Comparison of ENCODE assay signal across 8 cellular contexts in the genomic region with DNA sequence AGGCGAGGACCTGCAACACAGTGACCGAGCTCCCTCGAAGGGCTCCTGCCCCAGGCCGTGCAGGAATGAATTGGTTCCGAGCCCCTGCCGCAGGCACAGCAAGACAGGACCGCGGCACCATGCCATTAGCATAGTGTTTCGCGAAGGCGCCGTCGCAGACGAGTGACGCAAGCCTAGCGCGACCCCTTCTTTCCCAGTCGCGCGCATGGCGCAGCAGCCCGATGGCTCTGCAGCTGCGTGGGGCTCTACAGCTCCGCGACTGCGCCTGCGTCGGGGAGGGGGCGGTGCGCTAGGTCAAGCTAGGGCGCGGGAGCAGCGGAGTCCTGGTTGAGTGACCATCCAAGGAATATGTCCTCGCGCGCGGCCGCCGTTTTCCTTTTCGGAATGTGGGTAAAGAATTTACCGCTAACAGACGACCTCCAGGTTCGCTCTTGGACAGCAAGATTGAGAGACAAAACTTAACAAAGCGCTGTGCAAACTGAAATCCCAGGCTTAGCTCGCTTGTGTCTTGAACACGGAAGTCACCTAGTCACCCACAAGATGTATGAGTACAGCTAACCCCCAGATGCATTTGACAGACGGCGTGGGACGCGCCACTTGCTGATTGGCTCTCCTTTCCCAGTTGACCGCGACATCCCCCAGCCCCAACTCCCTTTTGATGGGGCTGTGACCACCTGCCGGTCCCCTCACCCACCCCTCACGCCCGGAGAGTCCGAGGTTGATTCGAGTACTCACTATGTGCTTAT. TPM values are rescaled to one million over a fixed set of nuclear protein-coding genes. Genes with fewer than 3 reads are reported as not detected.
DNase-seq lines count a peak whose midpoint lies in the region; ATAC-seq and TF ChIP-seq lines count a peak whose summit lies in the region.

TSS of gene TRMT61B (minus strand) at position 164 of the 746 bp plus-strand sequence. CDS start at position 132, 32 bp downstream.

- H3K4me3 ChIP-seq in suprapubic skin, result peak within 1 kb of the TSS; percentile 94

- TF ChIP-seq POLR2A in GM10847 (IDR thresholded peaks at IDR 0.05; ENCODE audit: extremely low read depth, insufficient read length) (peak; percentile 93), suprapubic skin (IDR thresholded peaks at IDR 0.05) (peak in 1 of 2 donors; percentile 65)

- DNase-seq in NCI-H1105 (lab: John Stamatoyannopoulos, UW) (peak; percentile 89), SKM-1 (lab: John Stamatoyannopoulos, UW; ENCODE audit: unreplicated experiment) (peak; percentile 82), globus pallidus (ENCODE audit: low spot score) (peak; percentile 92), nucleus accumbens (lab: John Stamatoyannopoulos, UW) (peak; percentile 56 to 96 (median 92)), suprapubic skin (ENCODE audit: low spot score in 2 of 2) (peak; percentile 95)

- H3K9me3 Mint-ChIP-seq in activated naive CD4-positive, alpha-beta T cell treated with anti-CD3 and anti-CD28 coated beads, Interleukin-2, amount 50 U/mL, for 24 hours, result no peaks in the 10 kb centered on the region

- peaks cover 33% of the 10 kb centered on the region for H3K4me1 Mint-ChIP-seq in activated naive CD4-positive, alpha-beta T cell treated with anti-CD3 and anti-CD28 coated beads, Interleukin-2, amount 50 U/mL, for 24 hours

- H3K27me3 ChIP-seq in suprapubic skin, result no peaks in the 10 kb centered on the region

- peaks cover 4% of the 10 kb centered on the region for H3K36me3 Mint-ChIP-seq in activated naive CD4-positive, alpha-beta T cell treated with anti-CD3 and anti-CD28 coated beads, Interleukin-2, amount 50 U/mL, for 24 hours

- peak; percentile 96 for ATAC-seq in HG02642 (IDR thresholded peaks at IDR 0.05; ENCODE audit: poor library complexity, unreplicated experiment)

- peak within 1 kb of the TSS; percentile 95 for H3K4me3 Mint-ChIP-seq in activated naive CD4-positive, alpha-beta T cell treated with anti-CD3 and anti-CD28 coated beads, Interleukin-2, amount 50 U/mL, for 24 hours

- H3K36me3 ChIP-seq in suprapubic skin, result no peaks in the 10 kb centered on the region

- no peak for TF ChIP-seq EP300 in suprapubic skin (IDR thresholded peaks at IDR 0.05)

- peaks cover 2% of the 10 kb centered on the region for H3K27me3 Mint-ChIP-seq in activated naive CD4-positive, alpha-beta T cell treated with anti-CD3 and anti-CD28 coated beads, Interleukin-2, amount 50 U/mL, for 24 hours

- peaks cover 39% of the 10 kb centered on the region for H3K4me1 ChIP-seq in suprapubic skin

- H3K9me3 ChIP-seq in suprapubic skin, result no peaks in the 10 kb centered on the region

- H3K27ac ChIP-seq in suprapubic skin, result peak within 1 kb of the TSS; percentile 85

- TF ChIP-seq CTCF in suprapubic skin (IDR thresholded peaks at IDR 0.05), result no peak

- peak within 1 kb of the TSS; percentile 93 for H3K27ac Mint-ChIP-seq in activated naive CD4-positive, alpha-beta T cell treated with anti-CD3 and anti-CD28 coated beads, Interleukin-2, amount 50 U/mL, for 24 hours

- WGBS in suprapubic skin, result 2% methylated on average over 19 of the region's 57 CpGs

RNA-seq across cellular contexts. Expression of gene TRMT61B, which starts in this region (rescaled TPM):
- 10 to 100 TPM in 3 of 4 donors, 1 to 10 TPM in 1; 9.4 to 14.5 (median 10.8) TPM for total RNA-seq in suprapubic skin

Comparison
In these comparisons a context has a peak if more than half of its experiments do, and no peak if none do; other contexts are left out.
1. Peak in every context shown above with its lines: DNase-seq, ATAC-seq, H3K4me3 ChIP-seq and H3K27ac ChIP-seq.